27 cellular contexts compared by ENCODE assay signal in the genomic region with DNA sequence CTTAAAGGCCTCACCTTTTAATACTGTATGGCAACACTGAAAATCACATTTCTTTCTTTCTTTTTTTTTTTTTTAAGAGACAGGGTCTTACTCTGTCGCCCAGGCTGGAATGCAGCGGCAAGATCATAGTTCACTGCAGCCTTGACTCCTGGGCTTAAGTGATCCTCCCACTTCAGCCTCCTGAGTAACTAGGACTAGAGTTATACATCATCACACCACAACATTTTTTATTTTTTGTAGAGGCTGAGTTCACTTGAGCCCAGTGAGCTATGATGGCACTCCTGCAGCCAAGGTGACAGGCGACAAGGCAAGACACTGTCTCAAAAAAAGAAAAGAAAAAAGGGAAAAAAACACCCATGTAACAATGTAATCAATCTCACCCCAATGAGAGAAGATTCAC. TPM values are rescaled to one million over a fixed set of nuclear protein-coding genes. Genes with fewer than 3 reads are reported as not detected.
DNase-seq lines count a peak whose midpoint lies in the region; ATAC-seq, FAIRE-seq and TF ChIP-seq lines count a peak whose summit lies in the region.
"Had no signal": no experiment of that assay in that cellular context is flagged by ENCODE, and none has a peak within 500 bp of the region (broad histone marks: within the 10 kb centered on the region; RNA-seq: fewer than 3 reads in every experiment).

No MANE protein-coding gene starts in this region.

- H3K4me3 ChIP-seq in HepG2 (replicated peaks in 1 of 3; ENCODE audit: insufficient read depth in 1 of 3, low read depth in 2 of 3, low read length in 3 of 3) (no peak overlapping the region), right lobe of liver (no peak overlapping the region), RWPE2 (ENCODE audit: severe bottlenecking) (no peak overlapping the region), heart right ventricle (no peak overlapping the region)
- H3K4me3 ChIP-seq: BLaER1, GM12878 had no signal

- in situ Hi-C loops in HepG2 (cut with HindIII; ENCODE audit: extremely low pct_ligation_motif_present, low pct_unique_long_range_greater_than_20kb): no loop called here

- peaks cover 12% of the 10 kb centered on the region for H4K20me1 ChIP-seq in HepG2 (ENCODE audit: insufficient read depth, low read length)

- H3K9me3 Mint-ChIP-seq in chondrocyte (ENCODE audit: low read depth): no peaks in the 10 kb centered on the region
- H3K9me3 Mint-ChIP-seq: CD14-positive monocyte; CD4-positive, alpha-beta memory T cell; CD4-positive, CD25-positive, alpha-beta regulatory T cell; CD8-positive, alpha-beta memory T cell had no signal

- BruUV-seq in HepG2 (replicated peaks; lab: Mats Ljungman, UMichigan): no TSS peak

- POLR2A ChIA-PET in HepG2 (lab: Yijun Ruan, JAX): no interaction called here

- peaks cover 42% of the 10 kb centered on the region for H3K4me1 Mint-ChIP-seq in chondrocyte (ENCODE audit: low read depth)
- H3K4me1 Mint-ChIP-seq: CD14-positive monocyte had no signal

- CTCF ChIA-PET in HepG2 (lab: Yijun Ruan, JAX; ENCODE audit: low intra/inter-chr PET ratio, low total read pairs): no interaction called here

- H3K27ac ChIP-seq in HepG2 (ENCODE audit: extremely low read length, insufficient read depth, low read length) (no peak overlapping the region), right lobe of liver (no peak overlapping the region), RWPE2 (ENCODE audit: poor library complexity, severe bottlenecking) (no peak overlapping the region), heart right ventricle (no peak overlapping the region)
- H3K27ac ChIP-seq: BLaER1 had no signal

- H3K27ac Mint-ChIP-seq in chondrocyte (ENCODE audit: unreplicated experiment): peak overlapping the region; percentile 17
- H3K27ac Mint-ChIP-seq: CD14-positive monocyte; CD4-positive, CD25-positive, alpha-beta regulatory T cell; CD8-positive, alpha-beta memory T cell had no signal

- no peak overlapping the region for H3K4me2 ChIP-seq in HepG2 (ENCODE audit: low read depth, low read length)
- H3K4me2 ChIP-seq: BLaER1 had no signal

- H3K4me3 Mint-ChIP-seq in chondrocyte (ENCODE audit: unreplicated experiment): no peak overlapping the region
- H3K4me3 Mint-ChIP-seq: CD14-positive monocyte; CD4-positive, alpha-beta memory T cell; CD4-positive, CD25-positive, alpha-beta regulatory T cell; CD8-positive, alpha-beta memory T cell had no signal

- TF ChIP-seq RAD21 in HepG2 (CRISPR knock-in tag; IDR thresholded peaks at IDR 0.05): no peak

- H3K9me3 ChIP-seq in HepG2 (ENCODE audit: low read length) (no peaks in the 10 kb centered on the region), right lobe of liver (no peaks in the 10 kb centered on the region), RWPE2 (ENCODE audit: severe bottlenecking) (no peaks in the 10 kb centered on the region), heart right ventricle (no peaks in the 10 kb centered on the region)
- H3K9me3 ChIP-seq: BE2C, BLaER1 had no signal

- intact Hi-C loops in HepG2 (cut with micrococcal nuclease; ENCODE audit: unreplicated experiment): no loop called here
- intact Hi-C loops in right lobe of liver (cut with DNase I): no loop called here
- intact Hi-C loops in heart right ventricle (cut with DNase I): no loop called here

- H3K4me1 ChIP-seq in HepG2 (ENCODE audit: insufficient read depth, low read length): peaks cover 10% of the 10 kb centered on the region
- H3K4me1 ChIP-seq in right lobe of liver: no peaks in the 10 kb centered on the region
- peaks cover 21% of the 10 kb centered on the region for H3K4me1 ChIP-seq in RWPE2 (ENCODE audit: insufficient read depth, poor library complexity, severe bottlenecking)
- H3K4me1 ChIP-seq in heart right ventricle: peaks cover 0 to 29% (median 8%) of the 10 kb centered on the region in 9 donors
- H3K4me1 ChIP-seq: BE2C had no signal

- ATAC-seq in HepG2 (no peak), right lobe of liver (no peak), RWPE2 (ENCODE audit: low read depth) (no peak), GM19455 (IDR thresholded peaks at IDR 0.05; ENCODE audit: unreplicated experiment) (no peak), heart right ventricle (no peak)
- ATAC-seq: GM12878 had no signal

- no peak for TF ChIP-seq CTCF in HepG2 (CRISPR knock-in tag; IDR thresholded peaks at IDR 0.05)
- no peak for TF ChIP-seq CTCF in right lobe of liver (IDR thresholded peaks at IDR 0.05)
- no peak for TF ChIP-seq CTCF in RWPE2 (IDR thresholded peaks at IDR 0.05; ENCODE audit: poor library complexity, severe bottlenecking)
- no peak for TF ChIP-seq CTCF in chondrocyte (IDR thresholded peaks at IDR 0.05)
- no peak for TF ChIP-seq CTCF in heart right ventricle (IDR thresholded peaks at IDR 0.05)

- no peak for TF ChIP-seq EP300 in HepG2 (IDR thresholded peaks at IDR 0.05; ENCODE audit: low read depth in 2 of 2, low read length in 2 of 2)
- TF ChIP-seq EP300 in HepG2 (CRISPR knock-in tag; IDR thresholded peaks at IDR 0.05; ENCODE audit: borderline replicate concordance): no peak

- H3K36me3 ChIP-seq in HepG2 (replicated peaks in 1 of 2; ENCODE audit: control insufficient read depth in 1 of 2, insufficient read depth in 2 of 2, low read length in 2 of 2): peaks cover 6 to 43% of the 10 kb centered on the region in 2 experiments; a peak in 4 of 5 replicates
- H3K36me3 ChIP-seq in right lobe of liver: peaks cover 0 to 19% (median 10%) of the 10 kb centered on the region in 4 donors
- H3K36me3 ChIP-seq in RWPE2 (ENCODE audit: low read depth): peaks cover 14% of the 10 kb centered on the region
- peaks cover 0 to 59% (median 13%) of the 10 kb centered on the region in 9 donors for H3K36me3 ChIP-seq in heart right ventricle
- H3K36me3 ChIP-seq: BE2C had no signal

- H2AFZ ChIP-seq in HepG2 (ENCODE audit: low read length): no peak overlapping the region

- peaks cover 36% of the 10 kb centered on the region for H3K79me2 ChIP-seq in HepG2 (ENCODE audit: insufficient read depth, low read length)

- no peaks in the 10 kb centered on the region for H3K27me3 ChIP-seq in HepG2 (ENCODE audit: control insufficient read depth in 1 of 2, insufficient read depth in 2 of 2, low read length in 2 of 2)
- H3K27me3 ChIP-seq in right lobe of liver: no peaks in the 10 kb centered on the region
- no peaks in the 10 kb centered on the region for H3K27me3 ChIP-seq in RWPE2 (ENCODE audit: insufficient read depth, poor library complexity, severe bottlenecking)
- no peaks in the 10 kb centered on the region for H3K27me3 ChIP-seq in heart right ventricle
- H3K27me3 ChIP-seq: BE2C, BLaER1 had no signal

- DNase-seq in HepG2 (ENCODE audit: low spot score) (no peak), right lobe of liver (no peak), RWPE2 (ENCODE audit: low spot score) (peak; percentile 2), chondrocyte (ENCODE audit: low spot score) (no peak), SHP77 (lab: John Stamatoyannopoulos, UW) (no peak), heart right ventricle (no peak)
- DNase-seq: 8988T; ACHN; BE2C; C1 segment of cervical spinal cord; CD4-positive, alpha-beta memory T cell; CD4-positive, CD25-positive, alpha-beta regulatory T cell; CD8-positive, alpha-beta memory T cell; COR-L47; DMS 273 treated with DMSO at 0.1 percent for 48 hours; DMS153; DMS53; DMS79; DND-41; EL; GDM1 had no signal

- no peak overlapping the region for H3K9ac ChIP-seq in HepG2 (ENCODE audit: insufficient read depth, low read depth, low read length)
- H3K9ac ChIP-seq: BLaER1 had no signal

- WGBS in HepG2 (ENCODE audit: low lambda C conversion rate): 74% methylated on average over 3 of the region's 3 CpGs
- WGBS in right lobe of liver (ENCODE audit: insufficient coverage, low coverage, low lambda C conversion rate, missing lambda C conversion rate): 92% methylated on average over 3 of the region's 3 CpGs
- WGBS in heart right ventricle, 2 donors: 96 to 98% methylated on average over 3 of the region's 3 CpGs

- FAIRE-seq in HepG2 (lab: Jason Lieb, UNC): peak; percentile 21
- FAIRE-seq: GM12878, GM12892, GM18507 had no signal

- H3K36me3 Mint-ChIP-seq in chondrocyte (ENCODE audit: low read depth): peaks cover 24% of the 10 kb centered on the region

- TF ChIP-seq POLR2A in HepG2 (IDR thresholded peaks at IDR 0.05; ENCODE audit: insufficient read depth in 1 of 2, low read depth in 2 of 2, low read length in 2 of 2) (no peak), right lobe of liver (IDR thresholded peaks at IDR 0.05) (no peak)

- H3K27me3 Mint-ChIP-seq in chondrocyte (ENCODE audit: low read depth): no peaks in the 10 kb centered on the region
- H3K27me3 Mint-ChIP-seq: CD4-positive, alpha-beta memory T cell; CD4-positive, CD25-positive, alpha-beta regulatory T cell; CD8-positive, alpha-beta memory T cell had no signal

TF ChIP-seq in HepG2, 621 proteins besides CTCF, POLR2A, EP300 and RAD21 (continues in another document):
- peak; percentile 52 for TF ChIP-seq TEAD3 (CRISPR knock-in tag; optimal IDR thresholded peaks at IDR 0.05; ENCODE audit: borderline replicate concordance)
- TF ChIP-seq REPIN1 (CRISPR knock-in tag; IDR thresholded peaks at IDR 0.05; ENCODE audit: borderline replicate concordance, low read depth): no peak

RNA-seq across cellular contexts. Expression of a gene that starts 10.0 kb away (rescaled TPM):
- total RNA-seq in HepG2 (2016; rRNA removed; fragmentation: Illumina TruSeq; extraction: Trizol) (41.7 and 66.7 TPM in 2 replicates), right lobe of liver (10 to 100 TPM; 19.8 to 48.4 (median 30.4) TPM), chondrocyte (79.6 to 88.1 TPM (median 80.8 TPM) in 3 replicates), heart right ventricle (10 to 100 TPM; 10.6 to 29.4 (median 23.2) TPM)
- 9.5 and 13.8 TPM in 2 replicates for total RNA-seq in HepG2 (2016; cell fraction: cytosol; rRNA removed; fragmentation: Illumina TruSeq; extraction: Trizol; ENCODE audit: low read depth)
- total RNA-seq in HepG2 (2016; cell fraction: insoluble cytoplasmic fraction; rRNA removed; fragmentation: Illumina TruSeq; extraction: Trizol): 41.6 and 68.2 TPM in 2 replicates
- total RNA-seq in HepG2 (2016; cell fraction: membrane; rRNA removed; fragmentation: Illumina TruSeq; extraction: Trizol): 19.0 and 21.9 TPM in 2 replicates
- 26.8 and 27.4 TPM in 2 replicates for total RNA-seq in HepG2 (2016; cell fraction: nucleus; rRNA removed; fragmentation: Illumina TruSeq; extraction: Trizol)
- polyA plus RNA-seq in HepG2 (2011; rRNA removed) (51.0 and 61.6 TPM in 2 replicates), heart right ventricle (10 to 100 TPM; 21.9 to 24.4 TPM)
- polyA plus RNA-seq in HepG2 (2011; cell fraction: cytosol; rRNA removed): 42.3 and 50.3 TPM in 2 replicates
- polyA plus RNA-seq in HepG2 (2011; cell fraction: nucleus; rRNA removed): 41.8 and 43.9 TPM in 2 replicates
- polyA plus RNA-seq in HepG2 (2012): 40.6 and 42.9 TPM in 2 replicates
- 3.0 and 3.1 TPM in 2 replicates for polyA plus RNA-seq in HepG2 (2016; cell fraction: cytosol; fragmentation: Illumina TruSeq; extraction: Trizol; ENCODE audit: low read depth)
- polyA plus RNA-seq in HepG2 (2016; cell fraction: insoluble cytoplasmic fraction; fragmentation: Illumina TruSeq; extraction: Trizol; ENCODE audit: low read depth): 50.7 and 53.6 TPM in 2 replicates
- polyA plus RNA-seq in HepG2 (2016; cell fraction: membrane; fragmentation: Illumina TruSeq; extraction: Trizol; ENCODE audit: low read depth): 7.0 and 7.1 TPM in 2 replicates
- polyA plus RNA-seq in HepG2 (2016; cell fraction: nucleus; fragmentation: Illumina TruSeq; extraction: Trizol; ENCODE audit: insufficient read depth, low read depth): 40.6 and 48.9 TPM in 2 replicates
- 16.2 and 65.9 TPM in 2 replicates for polyA minus RNA-seq in HepG2 (2011; rRNA and poly(A)+ RNA removed; ENCODE audit: low replicate concordance)
- polyA minus RNA-seq in HepG2 (2011; cell fraction: cytosol; rRNA and poly(A)+ RNA removed): 38.9 and 45.0 TPM in 2 replicates
- 43.4 and 53.0 TPM in 2 replicates for polyA minus RNA-seq in HepG2 (2011; cell fraction: nucleus; rRNA and poly(A)+ RNA removed)
